In the genomic region with DNA sequence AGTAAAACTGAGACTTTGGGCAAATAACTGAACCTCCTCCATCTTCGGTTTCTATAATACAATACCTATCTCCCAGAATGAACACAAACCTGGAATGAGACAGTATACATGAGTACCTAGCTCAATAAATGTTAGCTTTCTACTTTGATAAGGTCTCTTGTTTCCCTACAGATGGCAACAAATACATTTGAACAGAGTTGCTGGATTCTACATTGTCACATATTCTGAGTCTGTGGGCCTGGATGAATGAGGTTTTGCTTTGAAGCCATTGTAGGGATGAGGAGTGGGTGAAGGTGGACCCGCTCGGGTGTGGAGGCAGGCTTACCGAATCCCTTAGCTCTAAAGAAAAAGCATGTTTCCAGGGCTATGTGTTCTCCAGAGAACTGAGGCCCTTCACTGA, we compare ENCODE assay signal across 31 cellular contexts. TPM values are rescaled to one million over a fixed set of nuclear protein-coding genes. Genes with fewer than 3 reads are reported as not detected.
DNase-seq lines count a peak whose midpoint lies in the region; ATAC-seq and TF ChIP-seq lines count a peak whose summit lies in the region.
"Had no signal": no experiment of that assay in that cellular context is flagged by ENCODE, and none has a peak within 500 bp of the region (broad histone marks: within the 10 kb centered on the region; RNA-seq: fewer than 3 reads in every experiment).

No MANE protein-coding gene starts in this region.

- peak overlapping the region; percentile 74 for H4K5ac ChIP-seq in IMR-90 (ENCODE audit: low read depth, low read length)

- H2BK5ac ChIP-seq in IMR-90 (ENCODE audit: low read depth, low read length, poor library complexity, severe bottlenecking) = peak overlapping the region; percentile 28

- peaks cover 3% of the 10 kb centered on the region for H3K27me3 Mint-ChIP-seq in brain
- no peaks in the 10 kb centered on the region for H3K27me3 Mint-ChIP-seq in osteocyte (ENCODE audit: unreplicated experiment)

- H3K4me3 Mint-ChIP-seq in brain = no peak overlapping the region
- no peak overlapping the region for H3K4me3 Mint-ChIP-seq in osteocyte (ENCODE audit: unreplicated experiment)
- H3K4me3 Mint-ChIP-seq: activated naive CD8-positive, alpha-beta T cell; CD14-positive monocyte; type B pancreatic cell; WTC11 had no signal

- no peaks in the 10 kb centered on the region for H3K79me1 ChIP-seq in IMR-90 (ENCODE audit: low read depth in 1 of 2, low read length in 2 of 2)

- TF ChIP-seq POLR2A in IMR-90 (IDR thresholded peaks at IDR 0.05; ENCODE audit: low read depth, low read length) (no peak), gastroesophageal sphincter (IDR thresholded peaks at IDR 0.05) (no peak)

- TF ChIP-seq EP300 in gastroesophageal sphincter (IDR thresholded peaks at IDR 0.05) = no peak

- peak overlapping the region; percentile 88 for H3K27ac ChIP-seq in IMR-90 (ENCODE audit: insufficient read depth, low read length)
- H3K27ac ChIP-seq in gastroesophageal sphincter = peak overlapping the region in 3 of 4 donors; percentile 27 to 55 (median 52)
- H3K27ac ChIP-seq: left ventricle myocardium inferior had no signal

- no peak for DNase-seq in IMR-90
- no peak for DNase-seq in osteocyte (ENCODE audit: extremely low spot score, unreplicated experiment)
- DNase-seq in activated CD4-positive, CD25-positive, alpha-beta regulatory T cell treated with anti-CD3 and anti-CD28 coated beads, Interleukin-2, amount 50 U/mL, for 72 hours = no peak
- DNase-seq in cardiac septum (ENCODE audit: low spot score) = no peak
- no peak for DNase-seq in mucosa of descending colon
- DNase-seq: activated CD4-positive, alpha-beta T cell treated with anti-CD3 and anti-CD28 coated beads, Interleukin-2, amount 50 U/mL, for 1 hour; activated effector memory CD4-positive, alpha-beta T cell treated with Interleukin-2 at 50 U/mL for 16 hours; activated T-cell treated with anti-CD3 and anti-CD28 coated beads, Interleukin-2, amount 50 U/mL, for 1 hour; aorta; DMS79 treated with DMSO at 0.1 percent for 48 hours; GDM1; glutamatergic neuron; left ventricle myocardium inferior; midbrain; MV-4-11; naive thymus-derived CD4-positive, alpha-beta T cell; NCI-H1436; NCI-H2081 treated with DMSO at 0.1 percent for 48 hours; NCI-H2227 treated with DMSO at 0.1 percent for 48 hours; occipital lobe; stimulated activated naive CD4-positive, alpha-beta T cell had no signal

- H3K9me3 ChIP-seq in IMR-90 (ENCODE audit: control insufficient read depth, insufficient read depth, low read length) = no peaks in the 10 kb centered on the region
- no peaks in the 10 kb centered on the region for H3K9me3 ChIP-seq in gastroesophageal sphincter
- H3K9me3 ChIP-seq in mucosa of descending colon = no peaks in the 10 kb centered on the region
- H3K9me3 ChIP-seq: left ventricle myocardium inferior had no signal

- peak overlapping the region; percentile 98 for H3K18ac ChIP-seq in IMR-90 (ENCODE audit: low read depth, low read length)

- peak overlapping the region; percentile 21 for H2AK9ac ChIP-seq in IMR-90 (replicated peaks; ENCODE audit: low read depth, low read length, poor library complexity)

- H3K4me2 ChIP-seq in IMR-90 (ENCODE audit: low read depth, low read length) = no peak overlapping the region

- no peak overlapping the region for H3K4me3 ChIP-seq in IMR-90 (ENCODE audit: insufficient read depth, low read depth, low read length)
- H3K4me3 ChIP-seq in gastroesophageal sphincter = no peak overlapping the region
- H3K4me3 ChIP-seq in mucosa of descending colon = no peak overlapping the region
- H3K4me3 ChIP-seq: left ventricle myocardium inferior, skin epidermis had no signal

- peak overlapping the region; percentile 72 for H3K14ac ChIP-seq in IMR-90 (replicated peaks; ENCODE audit: low read depth, low read length)

- CTCF ChIA-PET in IMR-90 (lab: Yijun Ruan, JAX) = interaction anchor here (0.7 to 1.4 kb wide), 4 partner anchors 9 to 33 kb away, joined by 3 to 4 read pairs (median 3); no protein-coding TSS in a partner anchor

- in situ Hi-C loops in IMR-90 (cut with MboI; ENCODE audit: low sequenced_read_pairs) = loop anchor here (25.0 kb wide), 1 partner anchor 654 kb away; no protein-coding TSS in a partner anchor

- POLR2A ChIA-PET in IMR-90 (lab: Charles Lee; ENCODE audit: unreplicated experiment) = no interaction called here

- H3K27me3 ChIP-seq in IMR-90 (ENCODE audit: control insufficient read depth, insufficient read depth, low read length) = no peaks in the 10 kb centered on the region
- H3K27me3 ChIP-seq in gastroesophageal sphincter = peaks cover 7% of the 10 kb centered on the region

- dilution Hi-C loops in IMR-90 (cut with HindIII; ENCODE audit: low sequenced_read_pairs, unreplicated experiment) = no loop called here

- peak overlapping the region; percentile 88 for H4K91ac ChIP-seq in IMR-90 (ENCODE audit: insufficient read depth, low read depth, low read length)

- TF ChIP-seq RAD21 in IMR-90 (IDR thresholded peaks at IDR 0.05; ENCODE audit: low read length) = no peak

- intact Hi-C loops in IMR-90 (cut with micrococcal nuclease) (loop anchor here (5.0 to 10.0 kb wide), 4 partner anchors 134 to 1819 kb away; partner anchors contain the start of gene C8B), cardiac septum (cut with DNase I) (loop anchor here (2.0 to 5.0 kb wide), 5 partner anchors 134 to 1214 kb away; partner anchors contain the start of genes C8B and DAB1), mucosa of descending colon (cut with DNase I, micrococcal nuclease) (no loop called here)

- H3K9ac ChIP-seq in IMR-90 (ENCODE audit: low read depth, low read length) = 0 out of 2 replicates have a peak overlapping the region, but pooled peaks have one; percentile 7

- ATAC-seq in IMR-90 (ENCODE audit: low read depth) (no peak), gastroesophageal sphincter (no peak), mucosa of descending colon (no peak)
- ATAC-seq: naive thymus-derived CD4-positive, alpha-beta T cell; WTC11 had no signal

- no TSS peak for BruUV-seq in IMR-90 (replicated peaks; lab: Mats Ljungman, UMichigan)

- peak overlapping the region; percentile 53 for H3K56ac ChIP-seq in IMR-90 (ENCODE audit: extremely low read depth, insufficient read depth, low read length)

- H3K36me3 ChIP-seq in IMR-90 (ENCODE audit: control insufficient read depth, insufficient read depth, low read length) (no peaks in the 10 kb centered on the region), gastroesophageal sphincter (no peaks in the 10 kb centered on the region), mucosa of descending colon (ENCODE audit: low read depth) (no peaks in the 10 kb centered on the region)
- H3K36me3 ChIP-seq: left ventricle myocardium inferior had no signal

- H3K27ac Mint-ChIP-seq in brain = peak overlapping the region; percentile 2 to 86 (median 51)
- peak overlapping the region; percentile 87 for H3K27ac Mint-ChIP-seq in osteocyte (ENCODE audit: unreplicated experiment)
- H3K27ac Mint-ChIP-seq: activated naive CD8-positive, alpha-beta T cell; CD14-positive monocyte; naive thymus-derived CD4-positive, alpha-beta T cell; type B pancreatic cell; WTC11 had no signal

- 100% methylated on average over 3 of the region's 4 CpGs; no CpG with 5 or more reads in 1 of the 2 experiments for WGBS in IMR-90 (ENCODE audit: extremely low coverage in 2 of 2, insufficient read length in 1 of 2), 2 experiments
- WGBS in gastroesophageal sphincter (ENCODE audit: low coverage in 1 of 2), 2 donors = 91 to 100% methylated on average over 1 to 4 of the region's 4 CpGs

- H3K9me1 ChIP-seq in IMR-90 (ENCODE audit: insufficient read depth, low read length) = peaks cover 7% of the 10 kb centered on the region; the same call in 1 of the 2 replicates

- peak overlapping the region; percentile 69 for H2BK15ac ChIP-seq in IMR-90 (ENCODE audit: low read depth, low read length)

- peak overlapping the region; percentile 97 for H2BK120ac ChIP-seq in IMR-90 (ENCODE audit: low read depth, low read length)

- H3K23ac ChIP-seq in IMR-90 (ENCODE audit: low read depth, low read length) = peak overlapping the region; percentile 18

- peaks cover 24% of the 10 kb centered on the region for H3K4me1 Mint-ChIP-seq in brain
- peaks cover 35% of the 10 kb centered on the region for H3K4me1 Mint-ChIP-seq in osteocyte (ENCODE audit: unreplicated experiment)
- H3K4me1 Mint-ChIP-seq: CD14-positive monocyte had no signal

- H4K8ac ChIP-seq in IMR-90 (ENCODE audit: low read depth in 2 of 2, low read length in 2 of 2) = peak overlapping the region; percentile 69 to 95

- H3K36me3 Mint-ChIP-seq in brain (no peaks in the 10 kb centered on the region), osteocyte (ENCODE audit: unreplicated experiment) (no peaks in the 10 kb centered on the region)
- H3K36me3 Mint-ChIP-seq: activated naive CD8-positive, alpha-beta T cell; CD14-positive monocyte; naive thymus-derived CD4-positive, alpha-beta T cell; type B pancreatic cell; WTC11 had no signal

- H3K4ac ChIP-seq in IMR-90 (ENCODE audit: low read depth, low read length) = peak overlapping the region; percentile 93

- no peak for TF ChIP-seq CTCF in IMR-90 (conservative IDR thresholded peaks at IDR 0.05; ENCODE audit: low read depth, low read length)
- no peak for TF ChIP-seq CTCF in brain (conservative IDR thresholded peaks at IDR 0.05)
- TF ChIP-seq CTCF in gastroesophageal sphincter (IDR thresholded peaks at IDR 0.05) = no peak
- no peak for TF ChIP-seq CTCF in osteocyte (IDR thresholded peaks at IDR 0.05)
- TF ChIP-seq CTCF in mucosa of descending colon (IDR thresholded peaks at IDR 0.05) = no peak

- H2BK20ac ChIP-seq in IMR-90 (ENCODE audit: low read depth, low read length) = peak overlapping the region; percentile 98

- peak overlapping the region; percentile 64 for H2AFZ ChIP-seq in IMR-90 (replicated peaks; ENCODE audit: low read length, poor library complexity)

- peak overlapping the region; percentile 88 for H2AK5ac ChIP-seq in IMR-90 (ENCODE audit: low read depth, low read length)

- H3K4me1 ChIP-seq in IMR-90 (ENCODE audit: control insufficient read depth, insufficient read depth, low read length) (peaks cover 5% of the 10 kb centered on the region; the same call in 1 of the 2 replicates), gastroesophageal sphincter (peaks cover 0 to 16% (median 0%) of the 10 kb centered on the region in 3 donors), mucosa of descending colon (ENCODE audit: low read depth) (no peaks in the 10 kb centered on the region)
- H3K4me1 ChIP-seq: left ventricle myocardium inferior had no signal

- H4K20me1 ChIP-seq in IMR-90 (ENCODE audit: insufficient read depth, low read length) = no peaks in the 10 kb centered on the region

- H3K9me3 Mint-ChIP-seq in brain (peaks cover 0 to 10% (median 5%) of the 10 kb centered on the region in 5 experiments), osteocyte (ENCODE audit: unreplicated experiment) (no peaks in the 10 kb centered on the region)
- H3K9me3 Mint-ChIP-seq: naive thymus-derived CD4-positive, alpha-beta T cell; type B pancreatic cell; WTC11 had no signal

RNA-seq across cellular contexts. Expression of gene FYB2, which starts 13.9 kb away (rescaled TPM):
- total RNA-seq in IMR-90 (2012; rRNA removed) (under 0.01 TPM in 1 of 2 replicates, not detected in the other), gastroesophageal sphincter (under 1 TPM in 1 of 4 donors, not detected in 3; 0.64 TPM), osteocyte (not detected in 2 replicates), cardiac septum (6.0 TPM), mucosa of descending colon (1 to 10 TPM in 1 of 3 donors, under 1 TPM in 2; 0.90 to 3.0 (median 0.95) TPM)
- polyA plus RNA-seq in IMR-90 (2012; rRNA removed) (not detected in 2 replicates), brain (ENCODE audit: insufficient read depth, low read depth, low replicate concordance) (not detected)
- polyA plus RNA-seq in IMR-90 (2012; cell fraction: cytosol; rRNA removed) = not detected in 2 replicates
- 0.05 TPM in 1 of 2 replicates, not detected in the other for polyA plus RNA-seq in IMR-90 (2012; cell fraction: nucleus; rRNA removed; ENCODE audit: low replicate concordance)
- total RNA-seq: aorta; LHCN-M2; naive thymus-derived CD4-positive, alpha-beta T cell; T-helper 1 cell treated with Interleukin-12 subunit alpha and Interleukin-12 subunit beta and Interleukin-4 antibody, amounts not matched to agents 30 ng/mL and 1 ng/mL, for 36 hours had no signal
- polyA plus RNA-seq: CD14-positive monocyte; naive thymus-derived CD4-positive, alpha-beta T cell had no signal

RNA-seq across cellular contexts. Expression of gene C8A, which starts 21.5 kb away (rescaled TPM):
- total RNA-seq in IMR-90 (2012; rRNA removed) (not detected in 2 replicates), gastroesophageal sphincter (not detected), osteocyte (not detected in 2 replicates), cardiac septum (not detected), mucosa of descending colon (not detected)
- polyA plus RNA-seq in IMR-90 (2012; rRNA removed) (not detected in 2 replicates), brain (ENCODE audit: insufficient read depth, low read depth, low replicate concordance) (not detected)
- polyA plus RNA-seq in IMR-90 (2012; cell fraction: cytosol; rRNA removed) = not detected in 2 replicates
- polyA plus RNA-seq in IMR-90 (2012; cell fraction: nucleus; rRNA removed; ENCODE audit: low replicate concordance) = not detected in 2 replicates
- total RNA-seq: aorta; left ventricle myocardium inferior; LHCN-M2; naive thymus-derived CD4-positive, alpha-beta T cell; occipital lobe; renal cortical epithelial cell; T-helper 1 cell treated with Interleukin-12 subunit alpha and Interleukin-12 subunit beta and Interleukin-4 antibody, amounts not matched to agents 30 ng/mL and 1 ng/mL, for 36 hours had no signal
- polyA plus RNA-seq: aorta; CD14-positive monocyte; naive thymus-derived CD4-positive, alpha-beta T cell had no signal

Comparison
In these comparisons a context has a peak if more than half of its experiments do, and no peak if none do; other contexts are left out.
1. intact Hi-C loops: an anchor here in IMR-90 (5.0 to 10.0 kb wide) and cardiac septum (2.0 to 5.0 kb wide); none called in mucosa of descending colon.